In genomic region chr2:25042321-25043240, GRCh38 we compare ENCODE assay signal across 9 cellular contexts. TPM values are rescaled to one million over a fixed set of nuclear protein-coding genes. Genes with fewer than 3 reads are reported as not detected.
DNase-seq lines count a peak whose midpoint lies in the region; ATAC-seq, FAIRE-seq and TF ChIP-seq lines count a peak whose summit lies in the region.
"Had no signal": no experiment of that assay in that cellular context is flagged by ENCODE, and none has a peak within 500 bp of the region (broad histone marks: within the 10 kb centered on the region; RNA-seq: fewer than 3 reads in every experiment).

No MANE protein-coding gene starts in this region.

- no peaks in the 10 kb centered on the region for H3K9me3 Mint-ChIP-seq in stimulated activated naive CD8-positive, alpha-beta T cell treated with anti-CD3 and anti-CD28 coated beads, Interleukin-15, Interleukin-2, amounts not matched to agents 100 ng/mL and 50 ng/mL, for 24 hours

- DNase-seq in NCI-H1417 (lab: John Stamatoyannopoulos, UW) (peak; percentile 47 to 90 (median 88)), NCI-H1417 treated with DMSO at 0.1 percent for 48 hours (lab: John Stamatoyannopoulos, UW) (no peak), SW480 (ENCODE audit: low spot score) (peak; percentile 68), HepG2 (ENCODE audit: low spot score) (no peak), H4 (ENCODE audit: low spot score) (no peak)

- H3K27ac Mint-ChIP-seq in stimulated activated naive CD8-positive, alpha-beta T cell treated with anti-CD3 and anti-CD28 coated beads, Interleukin-15, Interleukin-2, amounts not matched to agents 100 ng/mL and 50 ng/mL, for 24 hours: no peak overlapping the region

- H3K36me3 Mint-ChIP-seq in stimulated activated naive CD8-positive, alpha-beta T cell treated with anti-CD3 and anti-CD28 coated beads, Interleukin-15, Interleukin-2, amounts not matched to agents 100 ng/mL and 50 ng/mL, for 24 hours (ENCODE audit: low read depth): no peaks in the 10 kb centered on the region

- POLR2A ChIA-PET in HepG2 (lab: Yijun Ruan, JAX): interaction anchor here (1.0 to 1.4 kb wide), 3 partner anchors 35 to 186 kb away, joined by 4 to 6 read pairs (median 4); no protein-coding TSS in a partner anchor

- no peaks in the 10 kb centered on the region for H4K20me1 ChIP-seq in HepG2 (ENCODE audit: insufficient read depth, low read length)

- 3% methylated on average over 36 of the region's 76 CpGs for WGBS in HepG2 (ENCODE audit: low lambda C conversion rate)

- TF ChIP-seq RAD21 in HepG2 (CRISPR knock-in tag; IDR thresholded peaks at IDR 0.05): no peak; the same call in 1 of the 2 replicates

- CTCF ChIA-PET in HepG2 (lab: Yijun Ruan, JAX; ENCODE audit: low intra/inter-chr PET ratio, low total read pairs): no interaction called here

- TF ChIP-seq EP300 in HepG2 (IDR thresholded peaks at IDR 0.05; ENCODE audit: low read depth in 2 of 2, low read length in 2 of 2) (no peak), HepG2 (CRISPR knock-in tag; IDR thresholded peaks at IDR 0.05; ENCODE audit: borderline replicate concordance) (no peak)

- no peak for FAIRE-seq in HepG2 (lab: Jason Lieb, UNC)
- FAIRE-seq: G401.6 had no signal

- no peak for TF ChIP-seq CTCF in HepG2 (CRISPR knock-in tag; IDR thresholded peaks at IDR 0.05)

- H3K4me2 ChIP-seq in HepG2 (ENCODE audit: low read depth, low read length): peak overlapping the region; percentile 90

- in situ Hi-C loops in HepG2 (cut with HindIII; ENCODE audit: extremely low pct_ligation_motif_present, low pct_unique_long_range_greater_than_20kb): no loop called here

- peak overlapping the region; percentile 35 for H3K9ac ChIP-seq in HepG2 (ENCODE audit: insufficient read depth, low read depth, low read length)

- intact Hi-C loops in HepG2 (cut with micrococcal nuclease; ENCODE audit: unreplicated experiment): loop anchor here (1.0 to 2.0 kb wide), 2 partner anchors 62 to 86 kb away; no protein-coding TSS in a partner anchor

- H3K4me1 ChIP-seq in HepG2 (ENCODE audit: insufficient read depth, low read length): peaks cover 21% of the 10 kb centered on the region

- peak overlapping the region; percentile 64 to 80 (median 80) for H3K4me3 ChIP-seq in HepG2 (replicated peaks in 1 of 3; ENCODE audit: insufficient read depth in 1 of 3, low read depth in 2 of 3, low read length in 3 of 3)

- H3K27me3 Mint-ChIP-seq in stimulated activated naive CD8-positive, alpha-beta T cell treated with anti-CD3 and anti-CD28 coated beads, Interleukin-15, Interleukin-2, amounts not matched to agents 100 ng/mL and 50 ng/mL, for 24 hours: peaks cover 48% of the 10 kb centered on the region

- H3K36me3 ChIP-seq in HepG2 (replicated peaks in 1 of 2; ENCODE audit: control insufficient read depth in 1 of 2, insufficient read depth in 2 of 2, low read length in 2 of 2): no peaks in the 10 kb centered on the region

- no peaks in the 10 kb centered on the region for H3K79me2 ChIP-seq in HepG2 (ENCODE audit: insufficient read depth, low read length)

- H2AFZ ChIP-seq in HepG2 (ENCODE audit: low read length): no peak overlapping the region

- H3K27ac ChIP-seq in cingulate gyrus (ENCODE audit: low read depth, low read length) (peak overlapping the region; percentile 81), HepG2 (ENCODE audit: extremely low read length, insufficient read depth, low read length) (no peak overlapping the region)

- H3K27me3 ChIP-seq in HepG2 (ENCODE audit: control insufficient read depth in 1 of 2, insufficient read depth in 2 of 2, low read length in 2 of 2): peaks cover 0 to 46% of the 10 kb centered on the region in 2 experiments; a peak in 3 of 5 replicates

- no peaks in the 10 kb centered on the region for H3K9me3 ChIP-seq in HepG2 (ENCODE audit: low read length)

- H3K4me3 Mint-ChIP-seq in stimulated activated naive CD8-positive, alpha-beta T cell treated with anti-CD3 and anti-CD28 coated beads, Interleukin-15, Interleukin-2, amounts not matched to agents 100 ng/mL and 50 ng/mL, for 24 hours: peak overlapping the region; percentile 75

- no TSS peak for BruUV-seq in HepG2 (replicated peaks; lab: Mats Ljungman, UMichigan)

- TF ChIP-seq POLR2A in HepG2 (IDR thresholded peaks at IDR 0.05; ENCODE audit: insufficient read depth in 1 of 2, low read depth in 2 of 2, low read length in 2 of 2): no peak

- ATAC-seq in HG03135 (IDR thresholded peaks at IDR 0.05; ENCODE audit: unreplicated experiment): peak; percentile 14
- ATAC-seq in HepG2: peak; percentile 56

- H3K4me1 Mint-ChIP-seq in stimulated activated naive CD8-positive, alpha-beta T cell treated with anti-CD3 and anti-CD28 coated beads, Interleukin-15, Interleukin-2, amounts not matched to agents 100 ng/mL and 50 ng/mL, for 24 hours (ENCODE audit: low read depth): peaks cover 33% of the 10 kb centered on the region

TF ChIP-seq in HepG2, 621 proteins besides CTCF, POLR2A, EP300 and RAD21 (continues in another document):
- TF ChIP-seq YY1 (IDR thresholded peaks at IDR 0.05; ENCODE audit: insufficient read depth, insufficient replicate concordance, low read depth, low read length): no peak
- TF ChIP-seq MAX (IDR thresholded peaks at IDR 0.05): peak; percentile 10; the same call in 1 of the 2 replicates
- TF ChIP-seq ATF5 (CRISPR knock-in tag; IDR thresholded peaks at IDR 0.05; ENCODE audit: low read depth): 0 out of 2 replicates have a peak, but pooled peaks have one; percentile 72
- peak; percentile 23; the same call in 1 of the 2 replicates for TF ChIP-seq TFDP2 (CRISPR knock-in tag; IDR thresholded peaks at IDR 0.05)
- TF ChIP-seq ZFP91 (CRISPR knock-in tag; IDR thresholded peaks at IDR 0.05; ENCODE audit: borderline replicate concordance): peak; percentile 54; the same call in 1 of the 2 replicates
- TF ChIP-seq CENPX (CRISPR knock-in tag; IDR thresholded peaks at IDR 0.05): no peak
- TF ChIP-seq ATF7-NPFF (CRISPR knock-in tag; IDR thresholded peaks at IDR 0.05; ENCODE audit: low read depth): peak; percentile 53; the same call in 1 of the 2 replicates

RNA-seq across cellular contexts. Expression of gene EFR3B, which starts 0.7 kb away (rescaled TPM):
- 0.42 and 0.56 TPM in 2 replicates for total RNA-seq in HepG2 (2016; rRNA removed; fragmentation: Illumina TruSeq; extraction: Trizol)
- total RNA-seq in HepG2 (2016; cell fraction: cytosol; rRNA removed; fragmentation: Illumina TruSeq; extraction: Trizol; ENCODE audit: low read depth): 0.09 and 0.10 TPM in 2 replicates
- total RNA-seq in HepG2 (2016; cell fraction: insoluble cytoplasmic fraction; rRNA removed; fragmentation: Illumina TruSeq; extraction: Trizol): 0.54 and 0.67 TPM in 2 replicates
- total RNA-seq in HepG2 (2016; cell fraction: membrane; rRNA removed; fragmentation: Illumina TruSeq; extraction: Trizol): 0.31 and 0.40 TPM in 2 replicates
- total RNA-seq in HepG2 (2016; cell fraction: nucleus; rRNA removed; fragmentation: Illumina TruSeq; extraction: Trizol): 0.38 and 0.47 TPM in 2 replicates
- polyA plus RNA-seq in HepG2 (2011; rRNA removed): 0.42 TPM in 2 replicates
- polyA plus RNA-seq in HepG2 (2011; cell fraction: cytosol; rRNA removed): 0.18 and 0.27 TPM in 2 replicates
- 0.83 and 1.6 TPM in 2 replicates for polyA plus RNA-seq in HepG2 (2011; cell fraction: nucleus; rRNA removed)
- 0.05 and 0.23 TPM in 2 replicates for polyA plus RNA-seq in HepG2 (2012)
- polyA plus RNA-seq in HepG2 (2016; cell fraction: cytosol; fragmentation: Illumina TruSeq; extraction: Trizol; ENCODE audit: low read depth): 0.05 and 0.08 TPM in 2 replicates
- polyA plus RNA-seq in HepG2 (2016; cell fraction: insoluble cytoplasmic fraction; fragmentation: Illumina TruSeq; extraction: Trizol; ENCODE audit: low read depth): 0.27 and 0.37 TPM in 2 replicates
- polyA plus RNA-seq in HepG2 (2016; cell fraction: membrane; fragmentation: Illumina TruSeq; extraction: Trizol; ENCODE audit: low read depth): 0.09 and 0.10 TPM in 2 replicates
- 0.71 and 0.77 TPM in 2 replicates for polyA plus RNA-seq in HepG2 (2016; cell fraction: nucleus; fragmentation: Illumina TruSeq; extraction: Trizol; ENCODE audit: insufficient read depth, low read depth)
- polyA minus RNA-seq in HepG2 (2011; rRNA and poly(A)+ RNA removed; ENCODE audit: low replicate concordance): 1.9 and 3.0 TPM in 2 replicates
- 0.49 and 0.97 TPM in 2 replicates for polyA minus RNA-seq in HepG2 (2011; cell fraction: cytosol; rRNA and poly(A)+ RNA removed)
- polyA minus RNA-seq in HepG2 (2011; cell fraction: nucleus; rRNA and poly(A)+ RNA removed): 1.4 and 2.2 TPM in 2 replicates
- 0.19 and 0.21 TPM in 2 replicates for total RNA-seq in H4 (2014; rRNA removed; shearing (Covaris generic))

Comparison
In these comparisons a context has a peak if more than half of its experiments do, and no peak if none do; other contexts are left out.
1. DNase-seq: peak in NCI-H1417 (3 of 3) and SW480 (single experiment); none in NCI-H1417 treated with DMSO at 0.1 percent for 48 hours (single experiment), HepG2 (single experiment) and H4 (single experiment).